24 cellular contexts compared by ENCODE assay signal in the genomic region with DNA sequence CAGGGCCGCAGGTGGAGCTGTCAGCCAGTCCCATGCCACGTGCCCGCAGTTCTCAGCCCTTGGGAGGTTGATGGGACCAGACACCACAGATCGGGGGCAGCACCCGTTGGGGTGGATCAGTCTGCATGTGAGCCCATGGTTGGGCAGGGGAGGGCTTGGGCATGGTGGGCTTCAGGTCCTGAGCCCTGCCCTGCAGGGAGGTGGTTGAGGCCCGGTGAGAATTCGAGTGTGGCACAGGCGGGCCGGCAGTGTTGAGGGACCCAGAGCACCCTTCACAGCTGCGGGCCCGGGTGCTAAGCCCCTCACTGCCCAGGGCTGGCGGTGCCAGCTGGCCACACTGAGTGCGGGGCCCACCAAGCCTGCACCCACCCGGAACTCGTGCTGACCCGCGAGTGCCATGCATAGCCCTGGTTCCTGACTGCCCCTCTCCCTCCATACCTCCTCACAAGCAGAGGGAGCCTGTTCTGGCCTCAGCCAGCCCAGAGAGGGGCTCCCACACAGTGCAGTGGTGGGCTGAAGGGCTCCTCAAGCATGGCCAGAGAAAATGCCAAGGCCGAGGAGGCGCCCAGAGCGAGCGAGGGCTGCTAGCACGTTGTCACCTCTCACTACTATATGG.
"Had no signal": no experiment of that assay in that cellular context is flagged by ENCODE, and none has a peak within 500 bp of the region (broad histone marks: within the 10 kb centered on the region; RNA-seq: fewer than 3 reads in every experiment).

No MANE protein-coding gene starts in this region.

- H3K27me3 ChIP-seq: heart right ventricle, hepatocyte, pancreas, right lobe of liver, uterus had no signal

- ATAC-seq: heart right ventricle; left cardiac atrium; left lobe of liver; pancreas; psoas muscle; stimulated activated memory B cell treated with anti-CD40 and anti-IgM and Interleukin-4, amounts not matched to agents 10 μg/mL and 1 μg/mL and 100 μg/mL, for 72 hours; stimulated activated naive CD8-positive, alpha-beta T cell treated with anti-CD3 and anti-CD28 coated beads, Interleukin-15, amount 100 ng/mL, for 72 hours had no signal

- DNase-seq: heart right ventricle; islet precursor cell; kidney glomerular epithelial cell; left cardiac atrium; mesendoderm; naive B cell; nucleus accumbens; psoas muscle; right lobe of liver; stimulated activated CD4-positive, alpha-beta T cell treated with anti-CD3 and anti-CD28 coated beads, Interleukin-1b, Interleukin-23, amount 100 ng/mL, for 48 hours; stimulated activated CD4-positive, alpha-beta T cell treated with anti-CD3 and anti-CD28 coated beads, Interleukin-2, amount 100 ng/mL, for 48 hours; stimulated activated CD4-positive, alpha-beta T cell treated with anti-CD3 and anti-CD28 coated beads, Interleukin-4, amount 100 ng/mL, for 4 hours; stimulated activated CD8-positive, alpha-beta memory T cell treated with anti-CD3 and anti-CD28 coated beads, Interleukin-4, amount 100 ng/mL, for 48 hours; stimulated activated naive CD4-positive, alpha-beta T cell treated with Interleukin-2 at 50 U/mL for 16 hours; stimulated activated naive CD8-positive, alpha-beta T cell treated with anti-CD3 and anti-CD28 coated beads, Interleukin-15, amount 100 ng/mL, for 72 hours; substantia nigra; uterus had no signal

- H3K4me3 ChIP-seq: heart right ventricle, hepatocyte, lung, pancreas, psoas muscle, right lobe of liver, smooth muscle cell, tibial nerve, uterus had no signal

- H3K36me3 ChIP-seq: heart right ventricle, pancreas, right lobe of liver, tibial nerve, uterus had no signal

- H3K9me3 ChIP-seq: pancreas, psoas muscle, right lobe of liver, tibial nerve, uterus had no signal

- H3K27ac ChIP-seq: heart right ventricle, hepatocyte, pancreas, psoas muscle, right lobe of liver, tibial nerve, uterus had no signal

- H3K4me1 ChIP-seq: heart right ventricle, pancreas, psoas muscle, right lobe of liver, tibial nerve, uterus had no signal
